In genomic region chr6:149153637-149154036, GRCh38 we compare ENCODE assay signal across 19 cellular contexts.
DNase-seq lines count a peak whose midpoint lies in the region; ATAC-seq and TF ChIP-seq lines count a peak whose summit lies in the region.
"Had no signal": no experiment of that assay in that cellular context is flagged by ENCODE, and none has a peak within 500 bp of the region (broad histone marks: within the 10 kb centered on the region; RNA-seq: fewer than 3 reads in every experiment).

No MANE protein-coding gene starts in this region.

- peaks cover 20% of the 10 kb centered on the region for H3K36me3 Mint-ChIP-seq in activated T-cell treated with anti-CD3 and anti-CD28 coated beads, Interleukin-2, amount 50 U/mL, for 24 hours (ENCODE audit: low read depth)
- H3K36me3 Mint-ChIP-seq in CD8-positive, alpha-beta memory T cell, result peaks cover 11 to 31% (median 22%) of the 10 kb centered on the region in 3 donors
- peaks cover 30% of the 10 kb centered on the region for H3K36me3 Mint-ChIP-seq in activated CD8-positive, alpha-beta T cell treated with anti-CD3 and anti-CD28 coated beads for 36 hours (ENCODE audit: low read depth)
- H3K36me3 Mint-ChIP-seq in naive thymus-derived CD4-positive, alpha-beta T cell, result peaks cover 4 to 80% (median 14%) of the 10 kb centered on the region in 5 donors

- TF ChIP-seq POLR2A in Peyer's patch (IDR thresholded peaks at IDR 0.05), result no peak

- no peak overlapping the region for H3K4me3 Mint-ChIP-seq in activated T-cell treated with anti-CD3 and anti-CD28 coated beads, Interleukin-2, amount 50 U/mL, for 24 hours
- peak overlapping the region in 6 of 7 donors; percentile 34 to 90 (median 64) for H3K4me3 Mint-ChIP-seq in CD8-positive, alpha-beta memory T cell
- H3K4me3 Mint-ChIP-seq in activated CD8-positive, alpha-beta T cell treated with anti-CD3 and anti-CD28 coated beads for 36 hours, result peak overlapping the region; percentile 22
- H3K4me3 Mint-ChIP-seq in naive thymus-derived CD4-positive, alpha-beta T cell, result peak overlapping the region in 5 of 10 donors; percentile 3 to 63 (median 21)

- CTCF ChIA-PET in CD8-positive, alpha-beta memory T cell (lab: Charles Lee), result interaction anchor here (1.2 to 1.6 kb wide), 3 partner anchors 10 to 88 kb away, joined by 3 to 4 read pairs (median 3); no protein-coding TSS in a partner anchor
- CTCF ChIA-PET in activated CD8-positive, alpha-beta T cell treated with anti-CD3 and anti-CD28 coated beads for 36 hours (lab: Charles Lee), result interaction anchor here (0.9 to 2.4 kb wide), 7 partner anchors 10 to 364 kb away, joined by 3 to 9 read pairs (median 4); no protein-coding TSS in a partner anchor
- CTCF ChIA-PET in naive thymus-derived CD4-positive, alpha-beta T cell (lab: Charles Lee), result interaction anchor here (0.7 to 1.1 kb wide), 2 partner anchors 93 to 278 kb away, joined by 3 read pairs; no protein-coding TSS in a partner anchor

- POLR2A ChIA-PET in CD8-positive, alpha-beta memory T cell (lab: Charles Lee), result interaction anchor here (1.3 kb wide), 1 partner anchor 163 kb away, joined by 3 read pairs; no protein-coding TSS in a partner anchor
- POLR2A ChIA-PET in activated CD8-positive, alpha-beta T cell treated with anti-CD3 and anti-CD28 coated beads for 36 hours (lab: Charles Lee), result interaction anchor here (0.7 to 1.0 kb wide), 2 partner anchors 15 to 129 kb away, joined by 3 read pairs; no protein-coding TSS in a partner anchor
- POLR2A ChIA-PET in naive thymus-derived CD4-positive, alpha-beta T cell (lab: Charles Lee), result interaction anchor here (0.7 to 1.5 kb wide), 7 partner anchors 9 to 108 kb away, joined by 3 to 6 read pairs (median 3); no protein-coding TSS in a partner anchor

- H3K27ac Mint-ChIP-seq in activated T-cell treated with anti-CD3 and anti-CD28 coated beads, Interleukin-2, amount 50 U/mL, for 24 hours, result peak overlapping the region; percentile 83
- H3K27ac Mint-ChIP-seq in CD8-positive, alpha-beta memory T cell, result peak overlapping the region; percentile 25 to 98 (median 92)
- H3K27ac Mint-ChIP-seq in activated CD8-positive, alpha-beta T cell treated with anti-CD3 and anti-CD28 coated beads for 36 hours, result peak overlapping the region; percentile 83
- H3K27ac Mint-ChIP-seq in naive thymus-derived CD4-positive, alpha-beta T cell, result peak overlapping the region in 8 of 9 donors; percentile 9 to 98 (median 60)

- H3K27ac ChIP-seq in CD8-positive, alpha-beta memory T cell (ENCODE audit: low read depth, low read length), result no peak overlapping the region
- H3K27ac ChIP-seq in naive thymus-derived CD4-positive, alpha-beta T cell (ENCODE audit: low read depth, low read length), result no peak overlapping the region
- peak overlapping the region in 1 of 4 donors; percentile 6 for H3K27ac ChIP-seq in Peyer's patch
- H3K27ac ChIP-seq: left lung had no signal

- H3K27me3 ChIP-seq in CD8-positive, alpha-beta memory T cell (ENCODE audit: insufficient read depth, low read length, poor library complexity, severe bottlenecking), result no peaks in the 10 kb centered on the region
- H3K27me3 ChIP-seq in naive thymus-derived CD4-positive, alpha-beta T cell (ENCODE audit: control insufficient read depth in 2 of 2, insufficient read depth in 2 of 2, low read length in 2 of 2), result no peaks in the 10 kb centered on the region
- no peaks in the 10 kb centered on the region for H3K27me3 ChIP-seq in Peyer's patch
- H3K27me3 ChIP-seq: left lung had no signal

- peaks cover 65% of the 10 kb centered on the region for H3K4me1 Mint-ChIP-seq in activated T-cell treated with anti-CD3 and anti-CD28 coated beads, Interleukin-2, amount 50 U/mL, for 24 hours (ENCODE audit: low read depth)
- peaks cover 49 to 72% (median 64%) of the 10 kb centered on the region in 3 donors for H3K4me1 Mint-ChIP-seq in CD8-positive, alpha-beta memory T cell
- peaks cover 58% of the 10 kb centered on the region for H3K4me1 Mint-ChIP-seq in activated CD8-positive, alpha-beta T cell treated with anti-CD3 and anti-CD28 coated beads for 36 hours (ENCODE audit: low read depth)
- peaks cover 37 to 68% (median 46%) of the 10 kb centered on the region in 7 donors for H3K4me1 Mint-ChIP-seq in naive thymus-derived CD4-positive, alpha-beta T cell

- no peak overlapping the region for H3K4me3 ChIP-seq in CD8-positive, alpha-beta memory T cell (ENCODE audit: low read length)
- H3K4me3 ChIP-seq in naive thymus-derived CD4-positive, alpha-beta T cell (ENCODE audit: low read length), result no peak overlapping the region
- no peak overlapping the region for H3K4me3 ChIP-seq in Peyer's patch
- H3K4me3 ChIP-seq: left lung had no signal

- H3K27me3 Mint-ChIP-seq in activated T-cell treated with anti-CD3 and anti-CD28 coated beads, Interleukin-2, amount 50 U/mL, for 24 hours, result no peaks in the 10 kb centered on the region
- no peaks in the 10 kb centered on the region for H3K27me3 Mint-ChIP-seq in CD8-positive, alpha-beta memory T cell
- no peaks in the 10 kb centered on the region for H3K27me3 Mint-ChIP-seq in activated CD8-positive, alpha-beta T cell treated with anti-CD3 and anti-CD28 coated beads for 36 hours
- H3K27me3 Mint-ChIP-seq in naive thymus-derived CD4-positive, alpha-beta T cell, result no peaks in the 10 kb centered on the region

- H3K4me1 ChIP-seq in CD8-positive, alpha-beta memory T cell (ENCODE audit: insufficient read depth, low read length), result peaks cover 31% of the 10 kb centered on the region
- peaks cover 20 to 30% of the 10 kb centered on the region in 2 donors for H3K4me1 ChIP-seq in naive thymus-derived CD4-positive, alpha-beta T cell (ENCODE audit: control insufficient read depth in 2 of 2, insufficient read depth in 2 of 2, low read length in 2 of 2)
- no peaks in the 10 kb centered on the region for H3K4me1 ChIP-seq in Peyer's patch
- H3K4me1 ChIP-seq: left lung had no signal

- no peak for TF ChIP-seq CTCF in activated CD8-positive, alpha-beta T cell treated with anti-CD3 and anti-CD28 coated beads for 36 hours (IDR thresholded peaks at IDR 0.05)
- no peak for TF ChIP-seq CTCF in Peyer's patch (IDR thresholded peaks at IDR 0.05)

- no peak for ATAC-seq in activated CD8-positive, alpha-beta T cell treated with anti-CD3 and anti-CD28 coated beads for 36 hours
- ATAC-seq in naive thymus-derived CD4-positive, alpha-beta T cell, result no peak
- ATAC-seq in HG03196 (IDR thresholded peaks at IDR 0.05; ENCODE audit: unreplicated experiment), result no peak
- ATAC-seq: HCT116, SK-N-SH treated with all-trans-retinoic acid at 6 μM for 48 hours had no signal

- intact Hi-C loops in activated CD8-positive, alpha-beta T cell treated with anti-CD3 and anti-CD28 coated beads for 36 hours (cut with micrococcal nuclease), result no loop called here
- intact Hi-C loops in naive thymus-derived CD4-positive, alpha-beta T cell (cut with micrococcal nuclease), result loop anchor here in 1 of 2 donors (2.0 to 5.0 kb wide), 3 partner anchors 13 to 34 kb away; no protein-coding TSS in a partner anchor

- no peaks in the 10 kb centered on the region for H3K9me3 ChIP-seq in CD8-positive, alpha-beta memory T cell (ENCODE audit: low read length)
- H3K9me3 ChIP-seq in naive thymus-derived CD4-positive, alpha-beta T cell (ENCODE audit: control insufficient read depth in 2 of 3, low read length in 3 of 3), result no peaks in the 10 kb centered on the region
- no peaks in the 10 kb centered on the region for H3K9me3 ChIP-seq in Peyer's patch
- H3K9me3 ChIP-seq: left lung had no signal

- no peak for DNase-seq in activated T-cell treated with anti-CD3 and anti-CD28 coated beads, Interleukin-2, amount 50 U/mL, for 24 hours
- no peak for DNase-seq in activated T-cell treated with anti-CD3 and anti-CD28 coated beads, Interleukin-2, amount 50 U/mL, for 1 hour
- no peak for DNase-seq in CD8-positive, alpha-beta memory T cell
- no peak for DNase-seq in activated CD8-positive, alpha-beta T cell treated with anti-CD3 and anti-CD28 coated beads for 36 hours
- no peak for DNase-seq in naive thymus-derived CD4-positive, alpha-beta T cell
- DNase-seq in NCI-H226, result no peak
- no peak for DNase-seq in Peyer's patch
- DNase-seq: activated gamma-delta T cell; DMS79 treated with DMSO at 0.1 percent for 48 hours; glutamatergic neuron; left lung; NCI-H187 treated with DMSO at 0.1 percent for 48 hours; NCI-H345; NK-92 treated with Interleukin-12 subunit alpha and Interleukin-12 subunit beta, amount 100 ng/mL, for 24 hours; occipital lobe; RPMI8226 had no signal

- H3K36me3 ChIP-seq in CD8-positive, alpha-beta memory T cell (ENCODE audit: insufficient read depth, low read length), result no peaks in the 10 kb centered on the region
- no peaks in the 10 kb centered on the region for H3K36me3 ChIP-seq in naive thymus-derived CD4-positive, alpha-beta T cell (ENCODE audit: control insufficient read depth in 2 of 3, insufficient read depth in 3 of 3, low read length in 3 of 3)
- H3K36me3 ChIP-seq in Peyer's patch, result no peaks in the 10 kb centered on the region
- H3K36me3 ChIP-seq: left lung had no signal

- H3K9me3 Mint-ChIP-seq in activated T-cell treated with anti-CD3 and anti-CD28 coated beads, Interleukin-2, amount 50 U/mL, for 24 hours, result peaks cover 17% of the 10 kb centered on the region
- H3K9me3 Mint-ChIP-seq in CD8-positive, alpha-beta memory T cell, result peaks cover 0 to 4% (median 0%) of the 10 kb centered on the region in 5 donors
- H3K9me3 Mint-ChIP-seq in activated CD8-positive, alpha-beta T cell treated with anti-CD3 and anti-CD28 coated beads for 36 hours, result peaks cover 21% of the 10 kb centered on the region
- H3K9me3 Mint-ChIP-seq in naive thymus-derived CD4-positive, alpha-beta T cell, result peaks cover 0 to 35% (median 7%) of the 10 kb centered on the region in 11 donors
